ENCODE assay signal across 1 cellular context in the genomic region with DNA sequence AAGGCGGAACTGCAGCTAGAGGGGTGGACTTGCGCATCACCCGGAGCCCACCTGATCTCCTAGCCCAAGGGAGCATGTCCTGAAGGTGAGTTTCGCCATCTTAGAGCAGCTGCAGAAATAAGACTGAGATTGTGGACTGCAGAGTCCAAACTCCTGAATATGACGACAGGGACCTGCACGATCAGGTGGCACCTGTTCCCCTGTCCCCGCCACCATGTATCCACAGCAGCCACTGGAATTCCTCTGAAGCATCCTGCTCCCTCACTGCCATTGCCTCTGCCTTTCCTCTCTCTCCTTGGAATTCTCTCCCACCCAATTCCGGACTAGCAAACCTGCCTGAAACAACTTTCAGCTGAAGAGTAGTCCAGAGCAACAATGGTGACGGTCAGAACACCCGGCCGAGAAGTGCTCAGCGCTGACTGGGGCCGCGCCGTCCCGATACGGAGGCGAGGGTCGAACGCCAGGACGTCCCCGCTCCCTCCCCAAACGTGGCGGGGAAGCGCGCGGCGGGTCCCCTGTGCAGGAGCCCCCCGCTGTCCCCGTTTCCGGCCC.
TF ChIP-seq lines count a peak whose summit lies in the region.

No MANE protein-coding gene starts in this region.

TF ChIP-seq in HepG2, 621 proteins besides CTCF, POLR2A, EP300 and RAD21 (continued from another document and continues in another):
- TF ChIP-seq, protein P1, sequence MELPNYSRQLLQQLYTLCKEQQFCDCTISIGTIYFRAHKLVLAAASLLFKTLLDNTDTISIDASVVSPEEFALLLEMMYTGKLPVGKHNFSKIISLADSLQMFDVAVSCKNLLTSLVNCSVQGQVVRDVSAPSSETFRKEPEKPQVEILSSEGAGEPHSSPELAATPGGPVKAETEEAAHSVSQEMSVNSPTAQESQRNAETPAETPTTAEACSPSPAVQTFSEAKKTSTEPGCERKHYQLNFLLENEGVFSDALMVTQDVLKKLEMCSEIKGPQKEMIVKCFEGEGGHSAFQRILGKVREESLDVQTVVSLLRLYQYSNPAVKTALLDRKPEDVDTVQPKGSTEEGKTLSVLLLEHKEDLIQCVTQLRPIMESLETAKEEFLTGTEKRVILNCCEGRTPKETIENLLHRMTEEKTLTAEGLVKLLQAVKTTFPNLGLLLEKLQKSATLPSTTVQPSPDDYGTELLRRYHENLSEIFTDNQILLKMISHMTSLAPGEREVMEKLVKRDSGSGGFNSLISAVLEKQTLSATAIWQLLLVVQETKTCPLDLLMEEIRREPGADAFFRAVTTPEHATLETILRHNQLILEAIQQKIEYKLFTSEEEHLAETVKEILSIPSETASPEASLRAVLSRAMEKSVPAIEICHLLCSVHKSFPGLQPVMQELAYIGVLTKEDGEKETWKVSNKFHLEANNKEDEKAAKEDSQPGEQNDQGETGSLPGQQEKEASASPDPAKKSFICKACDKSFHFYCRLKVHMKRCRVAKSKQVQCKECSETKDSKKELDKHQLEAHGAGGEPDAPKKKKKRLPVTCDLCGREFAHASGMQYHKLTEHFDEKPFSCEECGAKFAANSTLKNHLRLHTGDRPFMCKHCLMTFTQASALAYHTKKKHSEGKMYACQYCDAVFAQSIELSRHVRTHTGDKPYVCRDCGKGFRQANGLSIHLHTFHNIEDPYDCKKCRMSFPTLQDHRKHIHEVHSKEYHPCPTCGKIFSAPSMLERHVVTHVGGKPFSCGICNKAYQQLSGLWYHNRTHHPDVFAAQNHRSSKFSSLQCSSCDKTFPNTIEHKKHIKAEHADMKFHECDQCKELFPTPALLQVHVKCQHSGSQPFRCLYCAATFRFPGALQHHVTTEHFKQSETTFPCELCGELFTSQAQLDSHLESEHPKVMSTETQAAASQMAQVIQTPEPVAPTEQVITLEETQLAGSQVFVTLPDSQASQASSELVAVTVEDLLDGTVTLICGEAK (IDR thresholded peaks at IDR 0.05): no peak
- TF ChIP-seq, protein P1 (CRISPR knock-in tag; IDR thresholded peaks at IDR 0.05): no peak; the same call in 1 of the 2 replicates
- TF ChIP-seq ZMAT3 (CRISPR knock-in tag; conservative IDR thresholded peaks at IDR 0.05) (no peak), ZNF839 (CRISPR knock-in tag; IDR thresholded peaks at IDR 0.05; ENCODE audit: borderline replicate concordance) (no peak), POLR2AphosphoS2 (IDR thresholded peaks at IDR 0.05; ENCODE audit: low read depth, low read length) (no peak), ATAD3A (CRISPR knock-in tag; IDR thresholded peaks at IDR 0.05) (no peak), ZNF773 (CRISPR knock-in tag; IDR thresholded peaks at IDR 0.05; ENCODE audit: borderline replicate concordance) (no peak), ZNF816 (CRISPR knock-in tag; IDR thresholded peaks at IDR 0.05; ENCODE audit: borderline replicate concordance) (0 out of 2 replicates have a peak, but pooled peaks have one; percentile 5), NFKBIZ (CRISPR knock-in tag; IDR thresholded peaks at IDR 0.05) (no peak), ZNF850 (CRISPR knock-in tag; conservative IDR thresholded peaks at IDR 0.05) (no peak), ZNF883 (CRISPR knock-in tag; IDR thresholded peaks at IDR 0.05; ENCODE audit: not compliant biosample characterization) (no peak), ZNF34 (CRISPR knock-in tag; IDR thresholded peaks at IDR 0.05; ENCODE audit: borderline replicate concordance) (no peak), KLF16 (CRISPR knock-in tag; IDR thresholded peaks at IDR 0.05) (no peak), NFE2L2 (IDR thresholded peaks at IDR 0.05; ENCODE audit: low read length) (no peak), ZNF501 (CRISPR knock-in tag; IDR thresholded peaks at IDR 0.05) (no peak), ZNF567 (CRISPR knock-in tag; IDR thresholded peaks at IDR 0.05; ENCODE audit: borderline replicate concordance) (0 out of 2 replicates have a peak, but pooled peaks have one; percentile 20), ELF4 (CRISPR knock-in tag; IDR thresholded peaks at IDR 0.05; ENCODE audit: borderline replicate concordance) (no peak), SKI (IDR thresholded peaks at IDR 0.05; ENCODE audit: partially characterized antibody) (no peak), HNF4A (CRISPR knock-in tag; IDR thresholded peaks at IDR 0.05) (no peak), ARHGAP35 (CRISPR knock-in tag; IDR thresholded peaks at IDR 0.05; ENCODE audit: borderline replicate concordance) (0 out of 2 replicates have a peak, but pooled peaks have one; percentile 11), TBL1XR1 (IDR thresholded peaks at IDR 0.05; ENCODE audit: borderline replicate concordance, low read length, partially characterized antibody) (no peak), JUN (CRISPR knock-in tag; IDR thresholded peaks at IDR 0.05) (0 out of 2 replicates have a peak, but pooled peaks have one; percentile 16), ZNF792 (CRISPR knock-in tag; IDR thresholded peaks at IDR 0.05) (no peak; the same call in 1 of the 2 replicates), ARNTL (CRISPR knock-in tag; IDR thresholded peaks at IDR 0.05) (no peak), TRIM24 (CRISPR knock-in tag; IDR thresholded peaks at IDR 0.05) (no peak), DNMT1 (CRISPR knock-in tag; IDR thresholded peaks at IDR 0.05) (no peak), ZNF891 (CRISPR knock-in tag; IDR thresholded peaks at IDR 0.05) (no peak), SETDB1 (CRISPR knock-in tag; IDR thresholded peaks at IDR 0.05; ENCODE audit: borderline replicate concordance) (no peak), ZNF670 (CRISPR knock-in tag; IDR thresholded peaks at IDR 0.05; ENCODE audit: borderline replicate concordance) (no peak), ZNF674 (CRISPR knock-in tag; IDR thresholded peaks at IDR 0.05; ENCODE audit: low read depth) (no peak), ZBTB7A (CRISPR knock-in tag; IDR thresholded peaks at IDR 0.05) (peak; percentile 71; the same call in 1 of the 2 replicates), GATAD2A (CRISPR knock-in tag; IDR thresholded peaks at IDR 0.05) (no peak), IRX3 (CRISPR knock-in tag; IDR thresholded peaks at IDR 0.05; ENCODE audit: borderline replicate concordance, low read depth) (no peak), EEA1 (CRISPR knock-in tag; IDR thresholded peaks at IDR 0.05; ENCODE audit: borderline replicate concordance) (no peak), ZNF124 (CRISPR knock-in tag; IDR thresholded peaks at IDR 0.05) (no peak)
- TF ChIP-seq, protein P2, sequence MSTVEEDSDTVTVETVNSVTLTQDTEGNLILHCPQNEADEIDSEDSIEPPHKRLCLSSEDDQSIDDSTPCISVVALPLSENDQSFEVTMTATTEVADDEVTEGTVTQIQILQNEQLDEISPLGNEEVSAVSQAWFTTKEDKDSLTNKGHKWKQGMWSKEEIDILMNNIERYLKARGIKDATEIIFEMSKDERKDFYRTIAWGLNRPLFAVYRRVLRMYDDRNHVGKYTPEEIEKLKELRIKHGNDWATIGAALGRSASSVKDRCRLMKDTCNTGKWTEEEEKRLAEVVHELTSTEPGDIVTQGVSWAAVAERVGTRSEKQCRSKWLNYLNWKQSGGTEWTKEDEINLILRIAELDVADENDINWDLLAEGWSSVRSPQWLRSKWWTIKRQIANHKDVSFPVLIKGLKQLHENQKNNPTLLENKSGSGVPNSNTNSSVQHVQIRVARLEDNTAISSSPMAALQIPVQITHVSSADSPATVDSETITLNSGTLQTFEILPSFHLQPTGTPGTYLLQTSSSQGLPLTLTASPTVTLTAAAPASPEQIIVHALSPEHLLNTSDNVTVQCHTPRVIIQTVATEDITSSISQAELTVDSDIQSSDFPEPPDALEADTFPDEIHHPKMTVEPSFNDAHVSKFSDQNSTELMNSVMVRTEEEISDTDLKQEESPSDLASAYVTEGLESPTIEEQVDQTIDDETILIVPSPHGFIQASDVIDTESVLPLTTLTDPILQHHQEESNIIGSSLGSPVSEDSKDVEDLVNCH (CRISPR knock-in tag; IDR thresholded peaks at IDR 0.05): 0 out of 2 replicates have a peak, but pooled peaks have one; percentile 25
- TF ChIP-seq, protein P3, sequence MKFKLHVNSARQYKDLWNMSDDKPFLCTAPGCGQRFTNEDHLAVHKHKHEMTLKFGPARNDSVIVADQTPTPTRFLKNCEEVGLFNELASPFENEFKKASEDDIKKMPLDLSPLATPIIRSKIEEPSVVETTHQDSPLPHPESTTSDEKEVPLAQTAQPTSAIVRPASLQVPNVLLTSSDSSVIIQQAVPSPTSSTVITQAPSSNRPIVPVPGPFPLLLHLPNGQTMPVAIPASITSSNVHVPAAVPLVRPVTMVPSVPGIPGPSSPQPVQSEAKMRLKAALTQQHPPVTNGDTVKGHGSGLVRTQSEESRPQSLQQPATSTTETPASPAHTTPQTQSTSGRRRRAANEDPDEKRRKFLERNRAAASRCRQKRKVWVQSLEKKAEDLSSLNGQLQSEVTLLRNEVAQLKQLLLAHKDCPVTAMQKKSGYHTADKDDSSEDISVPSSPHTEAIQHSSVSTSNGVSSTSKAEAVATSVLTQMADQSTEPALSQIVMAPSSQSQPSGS (CRISPR knock-in tag; IDR thresholded peaks at IDR 0.05): no peak
- TF ChIP-seq, protein P4, sequence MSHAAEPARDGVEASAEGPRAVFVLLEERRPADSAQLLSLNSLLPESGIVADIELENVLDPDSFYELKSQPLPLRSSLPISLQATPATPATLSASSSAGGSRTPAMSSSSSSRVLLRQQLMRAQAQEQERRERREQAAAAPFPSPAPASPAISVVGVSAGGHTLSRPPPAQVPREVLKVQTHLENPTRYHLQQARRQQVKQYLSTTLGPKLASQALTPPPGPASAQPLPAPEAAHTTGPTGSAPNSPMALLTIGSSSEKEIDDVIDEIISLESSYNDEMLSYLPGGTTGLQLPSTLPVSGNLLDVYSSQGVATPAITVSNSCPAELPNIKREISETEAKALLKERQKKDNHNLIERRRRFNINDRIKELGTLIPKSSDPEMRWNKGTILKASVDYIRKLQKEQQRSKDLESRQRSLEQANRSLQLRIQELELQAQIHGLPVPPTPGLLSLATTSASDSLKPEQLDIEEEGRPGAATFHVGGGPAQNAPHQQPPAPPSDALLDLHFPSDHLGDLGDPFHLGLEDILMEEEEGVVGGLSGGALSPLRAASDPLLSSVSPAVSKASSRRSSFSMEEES (CRISPR knock-in tag; IDR thresholded peaks at IDR 0.05): no peak
- TF ChIP-seq, protein P5, sequence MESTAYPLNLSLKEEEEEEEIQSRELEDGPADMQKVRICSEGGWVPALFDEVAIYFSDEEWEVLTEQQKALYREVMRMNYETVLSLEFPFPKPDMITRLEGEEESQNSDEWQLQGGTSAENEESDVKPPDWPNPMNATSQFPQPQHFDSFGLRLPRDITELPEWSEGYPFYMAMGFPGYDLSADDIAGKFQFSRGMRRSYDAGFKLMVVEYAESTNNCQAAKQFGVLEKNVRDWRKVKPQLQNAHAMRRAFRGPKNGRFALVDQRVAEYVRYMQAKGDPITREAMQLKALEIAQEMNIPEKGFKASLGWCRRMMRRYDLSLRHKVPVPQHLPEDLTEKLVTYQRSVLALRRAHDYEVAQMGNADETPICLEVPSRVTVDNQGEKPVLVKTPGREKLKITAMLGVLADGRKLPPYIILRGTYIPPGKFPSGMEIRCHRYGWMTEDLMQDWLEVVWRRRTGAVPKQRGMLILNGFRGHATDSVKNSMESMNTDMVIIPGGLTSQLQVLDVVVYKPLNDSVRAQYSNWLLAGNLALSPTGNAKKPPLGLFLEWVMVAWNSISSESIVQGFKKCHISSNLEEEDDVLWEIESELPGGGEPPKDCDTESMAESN (CRISPR knock-in tag; conservative IDR thresholded peaks at IDR 0.05): no peak
- TF ChIP-seq, protein P6, sequence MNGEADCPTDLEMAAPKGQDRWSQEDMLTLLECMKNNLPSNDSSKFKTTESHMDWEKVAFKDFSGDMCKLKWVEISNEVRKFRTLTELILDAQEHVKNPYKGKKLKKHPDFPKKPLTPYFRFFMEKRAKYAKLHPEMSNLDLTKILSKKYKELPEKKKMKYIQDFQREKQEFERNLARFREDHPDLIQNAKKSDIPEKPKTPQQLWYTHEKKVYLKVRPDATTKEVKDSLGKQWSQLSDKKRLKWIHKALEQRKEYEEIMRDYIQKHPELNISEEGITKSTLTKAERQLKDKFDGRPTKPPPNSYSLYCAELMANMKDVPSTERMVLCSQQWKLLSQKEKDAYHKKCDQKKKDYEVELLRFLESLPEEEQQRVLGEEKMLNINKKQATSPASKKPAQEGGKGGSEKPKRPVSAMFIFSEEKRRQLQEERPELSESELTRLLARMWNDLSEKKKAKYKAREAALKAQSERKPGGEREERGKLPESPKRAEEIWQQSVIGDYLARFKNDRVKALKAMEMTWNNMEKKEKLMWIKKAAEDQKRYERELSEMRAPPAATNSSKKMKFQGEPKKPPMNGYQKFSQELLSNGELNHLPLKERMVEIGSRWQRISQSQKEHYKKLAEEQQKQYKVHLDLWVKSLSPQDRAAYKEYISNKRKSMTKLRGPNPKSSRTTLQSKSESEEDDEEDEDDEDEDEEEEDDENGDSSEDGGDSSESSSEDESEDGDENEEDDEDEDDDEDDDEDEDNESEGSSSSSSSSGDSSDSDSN (CRISPR knock-in tag; IDR thresholded peaks at IDR 0.05): no peak
- TF ChIP-seq, protein P7, sequence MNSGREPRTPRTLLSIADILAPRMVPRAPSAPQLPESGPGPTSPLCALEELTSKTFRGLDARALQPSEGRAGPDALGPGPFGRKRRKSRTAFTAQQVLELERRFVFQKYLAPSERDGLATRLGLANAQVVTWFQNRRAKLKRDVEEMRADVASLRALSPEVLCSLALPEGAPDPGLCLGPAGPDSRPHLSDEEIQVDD (CRISPR knock-in tag; IDR thresholded peaks at IDR 0.05; ENCODE audit: borderline replicate concordance): no peak
